Comparison of ENCODE assay signal across 25 cellular contexts in the genomic region with DNA sequence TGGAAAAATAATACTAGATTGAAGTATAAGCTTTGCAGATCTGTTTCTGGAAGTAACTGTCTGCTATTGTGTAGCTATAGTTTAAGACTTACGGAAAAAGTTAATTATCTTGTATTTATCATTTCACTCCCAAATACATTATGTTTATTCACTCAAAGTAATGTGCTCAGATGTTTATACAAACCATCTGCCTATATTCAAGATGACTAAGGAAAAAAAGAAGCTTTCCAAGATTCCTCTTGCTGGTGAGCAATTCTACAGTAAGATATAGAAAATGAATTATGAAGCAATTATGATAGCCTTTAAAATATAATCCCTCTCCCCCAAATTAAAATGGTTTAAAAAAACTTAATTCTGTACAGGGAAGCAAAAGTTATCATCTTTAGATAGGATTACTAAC.
"Had no signal": no experiment of that assay in that cellular context is flagged by ENCODE, and none has a peak within 500 bp of the region (broad histone marks: within the 10 kb centered on the region; RNA-seq: fewer than 3 reads in every experiment).

No MANE protein-coding gene starts in this region.

- H3K4me1 ChIP-seq: colonic mucosa, esophagus squamous epithelium, gastrocnemius medialis, heart right ventricle, left lung, lower lobe of right lung had no signal

- DNase-seq: colonic mucosa; cortex of kidney; effector CD8-positive, alpha-beta T cell; effector memory CD8-positive, alpha-beta T cell; endodermal cell; erythroblast; esophagus squamous epithelium; foreskin fibroblast; foreskin melanocyte; gastrocnemius medialis; glutamatergic neuron; head of caudate nucleus; heart right ventricle; hippocampal formation; left cardiac atrium; left lung; left ventricle myocardium superior; lower lobe of right lung; mesenchymal stem cell; mucosa of descending colon; naive B cell had no signal

- ATAC-seq: effector memory CD8-positive, alpha-beta T cell; esophagus mucosa; gastrocnemius medialis; heart right ventricle; left cardiac atrium; left lung; left ventricle myocardium superior; lower lobe of right lung; mucosa of descending colon had no signal

- H3K27ac Mint-ChIP-seq: dendritic cell treated with granulocyte-macrophage colony-stimulating factor and Interleukin-4, amounts not matched to agents 40 ng/mL and 50 ng/mL, for 4 days; effector memory CD8-positive, alpha-beta T cell; endodermal cell; mesothelial cell of epicardium; naive B cell had no signal

- H3K27me3 ChIP-seq: colonic mucosa, esophagus squamous epithelium, gastrocnemius medialis, heart right ventricle, left lung had no signal

- H3K4me1 Mint-ChIP-seq: endodermal cell, mesothelial cell of epicardium, naive B cell had no signal

- H3K9me3 Mint-ChIP-seq: dendritic cell treated with granulocyte-macrophage colony-stimulating factor and Interleukin-4, amounts not matched to agents 40 ng/mL and 50 ng/mL, for 4 days; effector memory CD8-positive, alpha-beta T cell; endodermal cell; mesothelial cell of epicardium; naive B cell had no signal

- H3K27ac ChIP-seq: colonic mucosa, epithelial cell of prostate, esophagus squamous epithelium, gastrocnemius medialis, heart right ventricle, left lung, lower lobe of right lung had no signal

- H3K4me3 Mint-ChIP-seq: dendritic cell treated with granulocyte-macrophage colony-stimulating factor and Interleukin-4, amounts not matched to agents 40 ng/mL and 50 ng/mL, for 4 days; effector memory CD8-positive, alpha-beta T cell; endodermal cell; mesothelial cell of epicardium; naive B cell had no signal

- H3K4me3 ChIP-seq: colonic mucosa, esophagus squamous epithelium, gastrocnemius medialis, heart right ventricle, left lung, lower lobe of right lung, mucosa of descending colon had no signal

- H3K36me3 ChIP-seq: colonic mucosa, gastrocnemius medialis, left lung, lower lobe of right lung had no signal

- H3K36me3 Mint-ChIP-seq: mesothelial cell of epicardium, naive B cell had no signal

- H3K9me3 ChIP-seq: colonic mucosa, esophagus squamous epithelium, gastrocnemius medialis, heart right ventricle, left lung, lower lobe of right lung, mucosa of descending colon had no signal

- H3K27me3 Mint-ChIP-seq: dendritic cell treated with granulocyte-macrophage colony-stimulating factor and Interleukin-4, amounts not matched to agents 40 ng/mL and 50 ng/mL, for 4 days; effector memory CD8-positive, alpha-beta T cell; naive B cell had no signal
